In genomic region chr19:3945838-3946237, GRCh38 we compare ENCODE assay signal across 37 cellular contexts. TPM values are rescaled to one million over a fixed set of nuclear protein-coding genes. Genes with fewer than 3 reads are reported as not detected.
DNase-seq lines count a peak whose midpoint lies in the region; ATAC-seq, FAIRE-seq and TF ChIP-seq lines count a peak whose summit lies in the region.
"Had no signal": no experiment of that assay in that cellular context is flagged by ENCODE, and none has a peak within 500 bp of the region (broad histone marks: within the 10 kb centered on the region; RNA-seq: fewer than 3 reads in every experiment).

No MANE protein-coding gene starts in this region.

- WGBS in A549 (ENCODE audit: missing lambda C conversion rate): 0% methylated on average over 1 of the region's 2 CpGs
- WGBS in GM23248 (ENCODE audit: low coverage in 1 of 2, low lambda C conversion rate in 2 of 2, missing lambda C conversion rate in 2 of 2), 2 experiments: 44 to 49% methylated on average over 2 of the region's 2 CpGs
- 0% methylated on average over 2 of the region's 2 CpGs for WGBS in K562 (ENCODE audit: insufficient coverage, low coverage, missing lambda C conversion rate)
- WGBS in esophagus squamous epithelium, 2 donors: 27 to 41% methylated on average over 2 of the region's 2 CpGs

- TF ChIP-seq CTCF in A549 (IDR thresholded peaks at IDR 0.05) (no peak), K562 (IDR thresholded peaks at IDR 0.05 in 2 of 3, conservative IDR thresholded peaks at IDR 0.05 in 1 of 3; ENCODE audit: insufficient read depth in 2 of 3, low read depth in 1 of 3, low read length in 3 of 3) (no peak), esophagus squamous epithelium (IDR thresholded peaks at IDR 0.05) (no peak), mesothelial cell of epicardium (IDR thresholded peaks at IDR 0.05; ENCODE audit: unreplicated experiment) (no peak)

- DNase-seq in A549 (ENCODE audit: low read depth in 1 of 2, low spot score in 1 of 2) (no peak), GM23248 (peak; percentile 56), K562 (ENCODE audit: extremely low read depth in 1 of 4, low spot score in 3 of 4) (no peak), hepatic stellate cell (ENCODE audit: low spot score) (peak; percentile 77), T1000 (lab: John Stamatoyannopoulos, UW) (no peak), dedifferentiated amniotic fluid mesenchymal stem cell (ENCODE audit: extremely low spot score) (no peak), esophagus squamous epithelium (lab: John Stamatoyannopoulos, UW) (no peak), mesothelial cell of epicardium (ENCODE audit: low spot score in 2 of 2, unreplicated experiment in 2 of 2) (no peak)
- DNase-seq: activated CD4-positive, alpha-beta T cell treated with anti-CD3 and anti-CD28 coated beads for 1 hour; activated CD8-positive, alpha-beta T cell treated with anti-CD3 and anti-CD28 coated beads, Interleukin-2, amount 10 ng/mL, durations not matched to agents 7 days and 5 days; anterior cingulate cortex; C1 segment of cervical spinal cord; Caco-2; colonic mucosa; DMS79; effector memory CD4-positive, alpha-beta T cell; erythroblast; GOT3; lower lobe of right lung; MM.1S; NCI-H1417 treated with DMSO at 0.1 percent for 48 hours; NCI-H2081 treated with DMSO at 0.1 percent for 48 hours; NCI-H345; NCI-H748 treated with DMSO at 0.1 percent for 48 hours; nephron progenitor cell; SK-N-SH; stimulated activated CD4-positive, alpha-beta T cell treated with anti-CD3 and anti-CD28 coated beads, Interleukin-4, amount 100 ng/mL, for 4 hours; upper lobe of right lung had no signal

- no peak overlapping the region for H3K4me3 Mint-ChIP-seq in mesothelial cell of epicardium
- H3K4me3 Mint-ChIP-seq: activated CD8-positive, alpha-beta T cell treated with anti-CD3 and anti-CD28 coated beads, Interleukin-2, amount 10 ng/mL, durations not matched to agents 7 days and 5 days; nephron progenitor cell; stimulated activated memory B cell treated with anti-CD40 and anti-IgM and Interleukin-4, amounts not matched to agents 10 μg/mL and 1 μg/mL and 100 μg/mL, for 72 hours; T-helper 1 cell treated with Interleukin-12 subunit alpha and Interleukin-12 subunit beta and Interleukin-4 antibody, amounts not matched to agents 30 μg/mL and 1 μg/mL, for 36 hours had no signal

- H3K9me2 ChIP-seq in GM23248 (ENCODE audit: insufficient read depth): no peaks in the 10 kb centered on the region
- H3K9me2 ChIP-seq: SK-N-SH had no signal

- no peak for FAIRE-seq in A549 (lab: Jason Lieb, UNC)
- no peak for FAIRE-seq in K562 (lab: Jason Lieb, UNC)
- FAIRE-seq: bronchial epithelial cell had no signal

- H3K4me3 ChIP-seq in A549 (no peak overlapping the region), GM23248 (no peak overlapping the region), K562 (no peak overlapping the region), esophagus squamous epithelium (no peak overlapping the region)
- H3K4me3 ChIP-seq: colonic mucosa, lower lobe of right lung, suprapubic skin, upper lobe of right lung had no signal

- no peaks in the 10 kb centered on the region for H3K79me2 ChIP-seq in GM23248 (ENCODE audit: insufficient read depth)
- no peaks in the 10 kb centered on the region for H3K79me2 ChIP-seq in K562 (ENCODE audit: control insufficient read depth, insufficient read depth, low read length)
- H3K79me2 ChIP-seq: parathyroid adenoma had no signal

- no peak overlapping the region for H3K27ac Mint-ChIP-seq in mesothelial cell of epicardium
- H3K27ac Mint-ChIP-seq: activated CD8-positive, alpha-beta T cell treated with anti-CD3 and anti-CD28 coated beads, Interleukin-2, amount 10 ng/mL, durations not matched to agents 7 days and 5 days; nephron progenitor cell; stimulated activated memory B cell treated with anti-CD40 and anti-IgM and Interleukin-4, amounts not matched to agents 10 μg/mL and 1 μg/mL and 100 μg/mL, for 72 hours; T-helper 1 cell treated with Interleukin-12 subunit alpha and Interleukin-12 subunit beta and Interleukin-4 antibody, amounts not matched to agents 30 μg/mL and 1 μg/mL, for 36 hours had no signal

- H3K9me3 ChIP-seq in A549: no peaks in the 10 kb centered on the region
- no peaks in the 10 kb centered on the region for H3K9me3 ChIP-seq in GM23248 (ENCODE audit: low read depth)
- H3K9me3 ChIP-seq in K562 (replicated peaks; ENCODE audit: control insufficient read depth, insufficient read depth, low read depth, low read length): no peaks in the 10 kb centered on the region
- no peaks in the 10 kb centered on the region for H3K9me3 ChIP-seq in esophagus squamous epithelium
- H3K9me3 ChIP-seq: Caco-2, colonic mucosa, lower lobe of right lung, SK-N-SH, suprapubic skin, upper lobe of right lung had no signal

- no peak for TF ChIP-seq EP300 in A549 (IDR thresholded peaks at IDR 0.05)
- TF ChIP-seq EP300 in K562 (IDR thresholded peaks at IDR 0.05; ENCODE audit: low read length): no peak

- no peaks in the 10 kb centered on the region for H3K27me3 Mint-ChIP-seq in mesothelial cell of epicardium (ENCODE audit: low read depth)

- H4K20me1 ChIP-seq in GM23248 (ENCODE audit: insufficient read depth) (no peaks in the 10 kb centered on the region), K562 (replicated peaks; ENCODE audit: control insufficient read depth, insufficient read depth, low read length) (no peaks in the 10 kb centered on the region)

- no peaks in the 10 kb centered on the region for H3K36me3 Mint-ChIP-seq in mesothelial cell of epicardium
- H3K36me3 Mint-ChIP-seq: activated naive CD4-positive, alpha-beta T cell treated with anti-CD3 and anti-CD28 coated beads, Interleukin-2, amount 50 U/mL, for 72 hours; stimulated activated memory B cell treated with anti-CD40 and anti-IgM and Interleukin-4, amounts not matched to agents 10 μg/mL and 1 μg/mL and 100 μg/mL, for 72 hours had no signal

- H3K36me3 ChIP-seq in GM23248 (ENCODE audit: low read depth): no peaks in the 10 kb centered on the region
- H3K36me3 ChIP-seq in K562 (ENCODE audit: control insufficient read depth, insufficient read depth, low read length): no peaks in the 10 kb centered on the region
- H3K36me3 ChIP-seq in esophagus squamous epithelium: no peaks in the 10 kb centered on the region
- H3K36me3 ChIP-seq: colonic mucosa, lower lobe of right lung, suprapubic skin, upper lobe of right lung had no signal

- CTCF ChIA-PET in A549 (lab: Yijun Ruan, JAX) (no interaction called here), K562 (lab: Yijun Ruan, JAX; ENCODE audit: low intra/inter-chr PET ratio) (interaction anchor here (0.6 kb wide), 1 partner anchor 12 kb away, joined by 6 read pairs; no protein-coding TSS in a partner anchor)

- H3K9ac ChIP-seq in GM23248 (no peak overlapping the region), K562 (ENCODE audit: insufficient read depth in 1 of 2, low read depth in 2 of 2, low read length in 2 of 2) (no peak overlapping the region)
- H3K9ac ChIP-seq: parathyroid adenoma, SK-N-SH had no signal

- BruUV-seq in K562 (replicated peaks; lab: Mats Ljungman, UMichigan): no TSS peak

- H3K27ac ChIP-seq in A549 (no peak overlapping the region), GM23248 (no peak overlapping the region), K562 (ENCODE audit: extremely low read depth, low read depth, low read length) (no peak overlapping the region), esophagus squamous epithelium (no peak overlapping the region)
- H3K27ac ChIP-seq: colonic mucosa, lower lobe of right lung, parathyroid adenoma, suprapubic skin, upper lobe of right lung had no signal

- H2AFZ ChIP-seq in GM23248 (no peak overlapping the region), K562 (ENCODE audit: low read depth, low read length) (no peak overlapping the region)
- H2AFZ ChIP-seq: parathyroid adenoma had no signal

- H3K4me2 ChIP-seq in A549 (no peak overlapping the region), GM23248 (ENCODE audit: unreplicated experiment) (no peak overlapping the region), K562 (ENCODE audit: insufficient read depth, low read length) (no peak overlapping the region)
- H3K4me2 ChIP-seq: SK-N-SH had no signal

- H3K4me1 ChIP-seq in A549 (no peaks in the 10 kb centered on the region), GM23248 (ENCODE audit: insufficient read depth) (no peaks in the 10 kb centered on the region), K562 (replicated peaks in 1 of 2; ENCODE audit: control insufficient read depth in 2 of 2, insufficient read depth in 2 of 2, low read length in 2 of 2) (peaks cover 11 to 31% of the 10 kb centered on the region in 2 experiments), esophagus squamous epithelium (peaks cover 0 to 7% (median 3%) of the 10 kb centered on the region in 3 donors)
- H3K4me1 ChIP-seq: Caco-2, colonic mucosa, parathyroid adenoma, suprapubic skin, upper lobe of right lung had no signal

- ATAC-seq in A549 (peak; percentile 28 to 55; a peak in 2 of 6 replicates), K562 (no peak)
- ATAC-seq: activated CD8-positive, alpha-beta T cell treated with anti-CD3 and anti-CD28 coated beads, Interleukin-2, amount 10 ng/mL, durations not matched to agents 7 days and 5 days; activated naive CD4-positive, alpha-beta T cell treated with anti-CD3 and anti-CD28 coated beads, Interleukin-2, amount 50 U/mL, for 72 hours; lower lobe of right lung; sciatic nerve; stimulated activated memory B cell treated with anti-CD40 and anti-IgM and Interleukin-4, amounts not matched to agents 10 μg/mL and 1 μg/mL and 100 μg/mL, for 72 hours; upper lobe of right lung had no signal

- in situ Hi-C loops in GM23248 (cut with MboI) (no loop called here), K562 (cut with MboI) (no loop called here)

- no peaks in the 10 kb centered on the region for H3K9me3 Mint-ChIP-seq in mesothelial cell of epicardium
- H3K9me3 Mint-ChIP-seq: activated naive CD4-positive, alpha-beta T cell treated with anti-CD3 and anti-CD28 coated beads, Interleukin-2, amount 50 U/mL, for 72 hours; nephron progenitor cell; stimulated activated memory B cell treated with anti-CD40 and anti-IgM and Interleukin-4, amounts not matched to agents 10 μg/mL and 1 μg/mL and 100 μg/mL, for 72 hours; T-helper 1 cell treated with Interleukin-12 subunit alpha and Interleukin-12 subunit beta and Interleukin-4 antibody, amounts not matched to agents 30 μg/mL and 1 μg/mL, for 36 hours had no signal

- TF ChIP-seq POLR2A in A549 (IDR thresholded peaks at IDR 0.05; ENCODE audit: low read length) (no peak), K562 (conservative IDR thresholded peaks at IDR 0.05) (no peak), esophagus squamous epithelium (IDR thresholded peaks at IDR 0.05) (no peak)

- H3K4me1 Mint-ChIP-seq in mesothelial cell of epicardium: no peaks in the 10 kb centered on the region

- intact Hi-C loops in K562 (cut with micrococcal nuclease): no loop called here
- intact Hi-C loops in esophagus squamous epithelium (cut with DNase I): no loop called here

- TF ChIP-seq RAD21 in A549 (conservative IDR thresholded peaks at IDR 0.05 in 1 of 2, IDR thresholded peaks at IDR 0.05 in 1 of 2) (no peak), K562 (CRISPR knock-in tag; conservative IDR thresholded peaks at IDR 0.05 in 1 of 2, IDR thresholded peaks at IDR 0.05 in 1 of 2) (no peak)

- H3F3A ChIP-seq in GM23248 (ENCODE audit: insufficient read depth): no peaks in the 10 kb centered on the region

- H3K27me3 ChIP-seq in GM23248 (replicated peaks; ENCODE audit: insufficient read depth) (no peaks in the 10 kb centered on the region), K562 (ENCODE audit: control insufficient read depth in 2 of 2, insufficient read depth in 2 of 2, low read length in 2 of 2) (no peaks in the 10 kb centered on the region), esophagus squamous epithelium (no peaks in the 10 kb centered on the region)
- H3K27me3 ChIP-seq: colonic mucosa, suprapubic skin, upper lobe of right lung had no signal

- H3K9me1 ChIP-seq in K562 (ENCODE audit: control insufficient read depth, insufficient read depth, low read length): no peaks in the 10 kb centered on the region

- POLR2A ChIA-PET in A549 (lab: Yijun Ruan, JAX): interaction anchor here (0.6 to 1.2 kb wide), 2 partner anchors 30 to 39 kb away, joined by 4 read pairs; partner anchors contain the start of gene EEF2
- POLR2A ChIA-PET in K562 (lab: Yijun Ruan, JAX): interaction anchor here (0.5 to 1.1 kb wide), 6 partner anchors 11 to 428 kb away, joined by 3 to 5 read pairs (median 3); partner anchors contain the start of gene EEF2

RNA-seq across cellular contexts. Expression of gene NMRK2, which starts 13.0 kb away (rescaled TPM):
- not detected in 2 replicates for polyA plus RNA-seq in A549 (2011; rRNA removed)
- not detected in 2 replicates for polyA plus RNA-seq in A549 (2012; cell fraction: cytosol; rRNA removed)
- not detected in 2 replicates for polyA plus RNA-seq in A549 (2012; cell fraction: nucleus; rRNA removed)
- polyA plus RNA-seq in A549 (2017; fragmentation: RNase III; extraction: RNeasy Plus Mini Kit Qiagen cat#74134 plus additional on column Dnase treatment): not detected in 3 replicates
- polyA minus RNA-seq in A549 (2011; rRNA and poly(A)+ RNA removed): not detected in 2 replicates
- total RNA-seq in GM23248 (2014; rRNA removed; shearing (Covaris generic)): not detected in 2 replicates
- not detected in 2 replicates for polyA plus RNA-seq in GM23248 (2016; fragmentation: Nextera tagmentation; extraction: Ambion mirVana)
- total RNA-seq in K562 (2011; cell fraction: chromatin; rRNA removed; ENCODE audit: low replicate concordance): not detected in 2 replicates
- not detected in 2 replicates for total RNA-seq in K562 (2011; cell fraction: nucleolus; rRNA removed)
- total RNA-seq in K562 (2011; cell fraction: nucleoplasm; rRNA removed): not detected in 2 replicates
- not detected in 2 replicates for total RNA-seq in K562 (2014; rRNA removed)
- not detected in 2 replicates for total RNA-seq in K562 (2014; rRNA removed; fragmentation: Illumina TruSeq; extraction: Trizol)
- total RNA-seq in K562 (2015; rRNA removed; fragmentation: Illumina TruSeq; extraction: Trizol): not detected in 2 replicates
- not detected in 2 replicates for total RNA-seq in K562 (2021)
- not detected in 2 replicates for polyA plus RNA-seq in K562 (2011; rRNA removed)
- not detected in 2 replicates for polyA plus RNA-seq in K562 (2011; cell fraction: cytosol; rRNA removed)
- polyA plus RNA-seq in K562 (2011; cell fraction: nucleus; rRNA removed): not detected in 2 replicates
- not detected in 2 replicates for polyA plus RNA-seq in K562 (2012)
- not detected in 2 replicates for polyA plus RNA-seq in K562 (2014; fragmentation: Illumina TruSeq; extraction: Trizol)
- not detected for polyA plus RNA-seq in K562 (2014; fragmentation: Nextera tagmentation; extraction: Ambion mirVana)
- polyA plus RNA-seq in K562 (2014; rRNA removed): not detected in 2 replicates
- polyA minus RNA-seq in K562 (2011; rRNA and poly(A)+ RNA removed): not detected in 2 replicates
- not detected in 2 replicates for polyA minus RNA-seq in K562 (2011; cell fraction: cytosol; rRNA and poly(A)+ RNA removed)
- not detected in 2 replicates for polyA minus RNA-seq in K562 (2011; cell fraction: nucleus; rRNA and poly(A)+ RNA removed)
- total RNA-seq in esophagus squamous epithelium: not detected
- not detected in 3 replicates for total RNA-seq in mesothelial cell of epicardium
- total RNA-seq: activated CD8-positive, alpha-beta T cell treated with anti-CD3 and anti-CD28 coated beads, Interleukin-2, amount 10 ng/mL, durations not matched to agents 7 days and 5 days; activated naive CD4-positive, alpha-beta T cell treated with anti-CD3 and anti-CD28 coated beads, Interleukin-2, amount 50 U/mL, for 72 hours; bronchial epithelial cell; Caco-2; kidney epithelial cell; lower lobe of right lung; mucosa of gallbladder; sciatic nerve; suprapubic skin had no signal
- polyA plus RNA-seq: SK-N-SH had no signal

RNA-seq across cellular contexts. Expression of gene DAPK3, which starts 25.1 kb away (rescaled TPM):
- polyA plus RNA-seq in A549 (2011; rRNA removed): 30.4 and 33.0 TPM in 2 replicates
- polyA plus RNA-seq in A549 (2012; cell fraction: cytosol; rRNA removed): 80.8 and 92.4 TPM in 2 replicates
- polyA plus RNA-seq in A549 (2012; cell fraction: nucleus; rRNA removed): 89.4 and 104 TPM in 2 replicates
- polyA plus RNA-seq in A549 (2017; fragmentation: RNase III; extraction: RNeasy Plus Mini Kit Qiagen cat#74134 plus additional on column Dnase treatment): 54.7 to 61.8 TPM (median 54.9 TPM) in 3 replicates
- 44.8 and 49.2 TPM in 2 replicates for polyA minus RNA-seq in A549 (2011; rRNA and poly(A)+ RNA removed)
- total RNA-seq in GM23248 (2014; rRNA removed; shearing (Covaris generic)): 167 and 194 TPM in 2 replicates
- 47.6 and 51.1 TPM in 2 replicates for polyA plus RNA-seq in GM23248 (2016; fragmentation: Nextera tagmentation; extraction: Ambion mirVana)
- total RNA-seq in K562 (2011; cell fraction: chromatin; rRNA removed; ENCODE audit: low replicate concordance): 39.7 and 130 TPM in 2 replicates
- total RNA-seq in K562 (2011; cell fraction: nucleolus; rRNA removed): 64.5 and 77.9 TPM in 2 replicates
- 43.5 and 49.6 TPM in 2 replicates for total RNA-seq in K562 (2011; cell fraction: nucleoplasm; rRNA removed)
- 60.1 and 62.7 TPM in 2 replicates for total RNA-seq in K562 (2014; rRNA removed)
- total RNA-seq in K562 (2014; rRNA removed; fragmentation: Illumina TruSeq; extraction: Trizol): 4.4 and 9.2 TPM in 2 replicates
- total RNA-seq in K562 (2015; rRNA removed; fragmentation: Illumina TruSeq; extraction: Trizol): 25.0 and 26.2 TPM in 2 replicates
- 39.2 and 54.1 TPM in 2 replicates for total RNA-seq in K562 (2021)
- 24.0 and 29.4 TPM in 2 replicates for polyA plus RNA-seq in K562 (2011; rRNA removed)
- polyA plus RNA-seq in K562 (2011; cell fraction: cytosol; rRNA removed): 31.0 and 40.6 TPM in 2 replicates
- 67.8 and 75.4 TPM in 2 replicates for polyA plus RNA-seq in K562 (2011; cell fraction: nucleus; rRNA removed)
- polyA plus RNA-seq in K562 (2012): 39.9 and 60.2 TPM in 2 replicates
- 29.4 and 45.3 TPM in 2 replicates for polyA plus RNA-seq in K562 (2014; fragmentation: Illumina TruSeq; extraction: Trizol)
- polyA plus RNA-seq in K562 (2014; fragmentation: Nextera tagmentation; extraction: Ambion mirVana): under 1 TPM; 0.14 to 0.21 TPM
- polyA plus RNA-seq in K562 (2014; rRNA removed): 59.6 and 63.4 TPM in 2 replicates
- 10.9 and 17.4 TPM in 2 replicates for polyA minus RNA-seq in K562 (2011; rRNA and poly(A)+ RNA removed)
- 21.4 and 25.5 TPM in 2 replicates for polyA minus RNA-seq in K562 (2011; cell fraction: cytosol; rRNA and poly(A)+ RNA removed)
- 18.0 and 24.4 TPM in 2 replicates for polyA minus RNA-seq in K562 (2011; cell fraction: nucleus; rRNA and poly(A)+ RNA removed)
- total RNA-seq in esophagus squamous epithelium: 10 to 100 TPM; 38.2 to 60.4 (median 45.9) TPM
- total RNA-seq in mesothelial cell of epicardium: 127 to 135 TPM (median 131 TPM) in 3 replicates

RNA-seq across cellular contexts. Expression of gene EEF2, which starts 39.4 kb away (rescaled TPM):
- polyA plus RNA-seq in A549 (2011; rRNA removed): 526 and 680 TPM in 2 replicates
- 739 and 972 TPM in 2 replicates for polyA plus RNA-seq in A549 (2012; cell fraction: cytosol; rRNA removed)
- polyA plus RNA-seq in A549 (2012; cell fraction: nucleus; rRNA removed): 944 and 1,422 TPM in 2 replicates
- 971 to 1,113 TPM (median 999 TPM) in 3 replicates for polyA plus RNA-seq in A549 (2017; fragmentation: RNase III; extraction: RNeasy Plus Mini Kit Qiagen cat#74134 plus additional on column Dnase treatment)
- polyA minus RNA-seq in A549 (2011; rRNA and poly(A)+ RNA removed): 645 and 954 TPM in 2 replicates
- 2,755 and 2,906 TPM in 2 replicates for total RNA-seq in GM23248 (2014; rRNA removed; shearing (Covaris generic))
- polyA plus RNA-seq in GM23248 (2016; fragmentation: Nextera tagmentation; extraction: Ambion mirVana): 326 and 331 TPM in 2 replicates
- 411 and 869 TPM in 2 replicates for total RNA-seq in K562 (2011; cell fraction: chromatin; rRNA removed; ENCODE audit: low replicate concordance)
- total RNA-seq in K562 (2011; cell fraction: nucleolus; rRNA removed): 851 and 883 TPM in 2 replicates
- 585 and 614 TPM in 2 replicates for total RNA-seq in K562 (2011; cell fraction: nucleoplasm; rRNA removed)
- 1,752 and 1,953 TPM in 2 replicates for total RNA-seq in K562 (2014; rRNA removed)
- 1,453 and 1,647 TPM in 2 replicates for total RNA-seq in K562 (2014; rRNA removed; fragmentation: Illumina TruSeq; extraction: Trizol)
- 1,387 and 1,494 TPM in 2 replicates for total RNA-seq in K562 (2015; rRNA removed; fragmentation: Illumina TruSeq; extraction: Trizol)
- 2,825 and 3,003 TPM in 2 replicates for total RNA-seq in K562 (2021)
- polyA plus RNA-seq in K562 (2011; rRNA removed): 1,026 and 1,305 TPM in 2 replicates
- polyA plus RNA-seq in K562 (2011; cell fraction: cytosol; rRNA removed): 1,502 and 1,797 TPM in 2 replicates
- polyA plus RNA-seq in K562 (2011; cell fraction: nucleus; rRNA removed): 696 and 770 TPM in 2 replicates
- polyA plus RNA-seq in K562 (2012): 3,305 and 4,013 TPM in 2 replicates
- 1,501 and 2,376 TPM in 2 replicates for polyA plus RNA-seq in K562 (2014; fragmentation: Illumina TruSeq; extraction: Trizol)
- polyA plus RNA-seq in K562 (2014; fragmentation: Nextera tagmentation; extraction: Ambion mirVana): 100 to 1,000 TPM; 372 to 422 TPM
- polyA plus RNA-seq in K562 (2014; rRNA removed): 1,067 and 1,158 TPM in 2 replicates
- polyA minus RNA-seq in K562 (2011; rRNA and poly(A)+ RNA removed): 1,191 and 1,209 TPM in 2 replicates
- polyA minus RNA-seq in K562 (2011; cell fraction: cytosol; rRNA and poly(A)+ RNA removed): 1,563 and 2,307 TPM in 2 replicates
- 434 and 599 TPM in 2 replicates for polyA minus RNA-seq in K562 (2011; cell fraction: nucleus; rRNA and poly(A)+ RNA removed)
- total RNA-seq in esophagus squamous epithelium: 1,000 to 10,000 TPM; 1,210 to 2,054 (median 1,565) TPM
- total RNA-seq in mesothelial cell of epicardium: 2,808 to 2,923 TPM (median 2,892 TPM) in 3 replicates

Comparison
In these comparisons a context has a peak if more than half of its experiments do, and no peak if none do; other contexts are left out.
1. DNase-seq: peak in GM23248 (single experiment) and hepatic stellate cell (single experiment); none in A549 (0 of 2), K562 (0 of 4), T1000 (single experiment), dedifferentiated amniotic fluid mesenchymal stem cell (single experiment), esophagus squamous epithelium (single experiment) and mesothelial cell of epicardium (0 of 2).
2. Of the 35 proteins assayed by ChIP-seq in both K562 and A549: peak only in K562: HDAC2 and KDM1A; only in A549: none; in both: ZFP36; in neither: 32.